Comparison of ENCODE assay signal across 8 cellular contexts in the genomic region with DNA sequence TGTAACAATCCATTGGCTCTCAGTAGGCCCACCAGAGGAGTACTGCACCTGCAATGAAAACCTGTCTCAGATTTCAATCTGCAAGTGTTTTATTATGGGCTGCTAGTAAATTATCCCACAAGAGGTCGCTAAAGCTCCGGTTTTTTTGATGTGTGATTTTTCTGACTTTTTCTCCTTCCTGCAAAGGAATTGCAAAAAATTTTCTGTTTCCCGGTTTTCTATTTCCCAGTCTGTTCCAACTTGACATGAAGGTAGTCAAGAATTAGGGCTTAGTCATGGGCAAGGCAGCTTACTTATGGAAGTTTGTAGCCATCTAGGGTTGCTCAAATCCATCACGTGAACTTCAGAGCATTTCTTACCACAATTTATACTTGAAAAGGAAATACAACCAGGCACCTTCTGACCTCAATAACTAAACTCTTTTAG. TPM values are rescaled to one million over a fixed set of nuclear protein-coding genes. Genes with fewer than 3 reads are reported as not detected.
DNase-seq lines count a peak whose midpoint lies in the region; ATAC-seq and TF ChIP-seq lines count a peak whose summit lies in the region.

No MANE protein-coding gene starts in this region.

- H3K27me3 ChIP-seq in left lung (no peaks in the 10 kb centered on the region), upper lobe of right lung (no peaks in the 10 kb centered on the region)

- POLR2A ChIA-PET in HEK293 (lab: Yijun Ruan, JAX), result no interaction called here
- POLR2A ChIA-PET in MCF 10A (lab: Yijun Ruan, JAX), result interaction anchor here (0.7 to 1.7 kb wide), 6 partner anchors 132 to 714 kb away, joined by 3 to 7 read pairs (median 4); a partner anchor contains a TSS

- H3K27ac Mint-ChIP-seq in MCF 10A (ENCODE audit: low read depth, unreplicated experiment), result no peak overlapping the region

- no peak overlapping the region for H3K4me3 ChIP-seq in HEK293 (ENCODE audit: low read depth, low read length)
- H3K4me3 ChIP-seq in left lung, result no peak overlapping the region
- no peak overlapping the region for H3K4me3 ChIP-seq in upper lobe of right lung

- H3K9me3 ChIP-seq in HEK293 (ENCODE audit: control insufficient read depth, insufficient read depth, low read depth, low read length) (no peaks in the 10 kb centered on the region), left lung (no peaks in the 10 kb centered on the region), upper lobe of right lung (no peaks in the 10 kb centered on the region)

- H3K4me1 Mint-ChIP-seq in MCF 10A (ENCODE audit: insufficient read depth, unreplicated experiment), result peaks cover 9% of the 10 kb centered on the region

- no peak overlapping the region for H3K4me3 Mint-ChIP-seq in MCF 10A (ENCODE audit: unreplicated experiment)

- intact Hi-C loops in MCF 10A (cut with micrococcal nuclease), result loop anchor here (1.0 to 5.0 kb wide), 6 partner anchors 29 to 690 kb away; a partner anchor contains a TSS
- intact Hi-C loops in left lung (cut with DNase I), result loop anchor here in 1 of 2 donors (10.0 kb wide), 1 partner anchor 689 kb away; no protein-coding TSS in a partner anchor
- intact Hi-C loops in upper lobe of right lung (cut with DNase I), result no loop called here

- TF ChIP-seq CTCF in HEK293 (tag by site-specific recombination; IDR thresholded peaks at IDR 0.05) (no peak), MCF 10A (IDR thresholded peaks at IDR 0.05; ENCODE audit: unreplicated experiment) (peak; percentile 49), left lung (IDR thresholded peaks at IDR 0.05) (peak; percentile 37 to 71), upper lobe of right lung (IDR thresholded peaks at IDR 0.05) (peak; percentile 70)

- no peaks in the 10 kb centered on the region for H3K4me1 ChIP-seq in HEK293 (ENCODE audit: control insufficient read depth, insufficient read depth, low read length)
- peaks cover 0 to 6% of the 10 kb centered on the region in 2 donors for H3K4me1 ChIP-seq in left lung
- peaks cover 8% of the 10 kb centered on the region for H3K4me1 ChIP-seq in upper lobe of right lung

- no peaks in the 10 kb centered on the region for H3K36me3 ChIP-seq in HEK293 (ENCODE audit: control insufficient read depth in 2 of 2, insufficient read depth in 1 of 2, low read length in 2 of 2)
- H3K36me3 ChIP-seq in left lung, result no peaks in the 10 kb centered on the region
- H3K36me3 ChIP-seq in upper lobe of right lung, result no peaks in the 10 kb centered on the region

- H3K27ac ChIP-seq in HEK293 (ENCODE audit: extremely low read depth, low read depth, low read length) (no peak overlapping the region), left lung (no peak overlapping the region), upper lobe of right lung (no peak overlapping the region)

- BruUV-seq in MCF 10A (replicated peaks; lab: Mats Ljungman, UMichigan), result no TSS peak

- ATAC-seq in left lung (peak; percentile 62), upper lobe of right lung (peak; percentile 33)

- no peaks in the 10 kb centered on the region for H3K36me3 Mint-ChIP-seq in MCF 10A (ENCODE audit: insufficient read depth, unreplicated experiment)

- peak; percentile 17 to 23 for DNase-seq in NCI-H187 (lab: John Stamatoyannopoulos, UW)
- DNase-seq in NCI-H187 treated with DMSO at 0.1 percent for 48 hours (lab: John Stamatoyannopoulos, UW), result no peak
- DNase-seq in NCI-H82 treated with DMSO at 0.1 percent for 48 hours (lab: John Stamatoyannopoulos, UW; ENCODE audit: unreplicated experiment), result peak; percentile 18
- peak; percentile 79 for DNase-seq in MCF 10A (ENCODE audit: unreplicated experiment)
- DNase-seq in left lung, result no peak
- DNase-seq in upper lobe of right lung, result no peak
- DNase-seq in activated CD4-positive, CD25-positive, alpha-beta regulatory T cell (lab: John Stamatoyannopoulos, UW), result no peak

- H3K27me3 Mint-ChIP-seq in MCF 10A (ENCODE audit: insufficient read depth, unreplicated experiment), result no peaks in the 10 kb centered on the region

- no peaks in the 10 kb centered on the region for H3K9me3 Mint-ChIP-seq in MCF 10A (ENCODE audit: unreplicated experiment)

- CTCF ChIA-PET in HEK293 (lab: Yijun Ruan, JAX) (interaction anchor here (0.5 to 9.9 kb wide), 50 partner anchors 8 to 1009 kb away, joined by 3 to 91 read pairs (median 4); a partner anchor contains a TSS), MCF 10A (lab: Yijun Ruan, JAX) (interaction anchor here (0.5 to 9.5 kb wide), 47 partner anchors 8 to 1273 kb away, joined by 3 to 143 read pairs (median 4); a partner anchor contains a TSS)

TF ChIP-seq in HEK293, 187 proteins besides CTCF, POLR2A, EP300 and RAD21:
- TF ChIP-seq BCL11B (tag by site-specific recombination; IDR thresholded peaks at IDR 0.05; ENCODE audit: low read depth) (no peak), EGR2 (tag by site-specific recombination; IDR thresholded peaks at IDR 0.05; ENCODE audit: low read depth) (no peak), ZNF354C (tag by site-specific recombination; IDR thresholded peaks at IDR 0.05; ENCODE audit: borderline replicate concordance, low read depth) (no peak), ZFP41 (tag by site-specific recombination; IDR thresholded peaks at IDR 0.05; ENCODE audit: borderline replicate concordance) (no peak), ZNF707 (tag by site-specific recombination; IDR thresholded peaks at IDR 0.05) (no peak), ZNF335 (tag by site-specific recombination; conservative IDR thresholded peaks at IDR 0.05) (no peak; the same call in 1 of the 2 replicates), ZFP69B (tag by site-specific recombination; IDR thresholded peaks at IDR 0.05) (no peak), ZNF366 (tag by site-specific recombination; conservative IDR thresholded peaks at IDR 0.05) (peak; percentile 25; the same call in 1 of the 2 replicates), ZNF654 (tag by site-specific recombination; IDR thresholded peaks at IDR 0.05; ENCODE audit: low read depth) (peak; percentile 94), ZSCAN30 (tag by site-specific recombination; IDR thresholded peaks at IDR 0.05) (0 out of 2 replicates have a peak, but pooled peaks have one; percentile 31)
- TF ChIP-seq, protein P1, sequence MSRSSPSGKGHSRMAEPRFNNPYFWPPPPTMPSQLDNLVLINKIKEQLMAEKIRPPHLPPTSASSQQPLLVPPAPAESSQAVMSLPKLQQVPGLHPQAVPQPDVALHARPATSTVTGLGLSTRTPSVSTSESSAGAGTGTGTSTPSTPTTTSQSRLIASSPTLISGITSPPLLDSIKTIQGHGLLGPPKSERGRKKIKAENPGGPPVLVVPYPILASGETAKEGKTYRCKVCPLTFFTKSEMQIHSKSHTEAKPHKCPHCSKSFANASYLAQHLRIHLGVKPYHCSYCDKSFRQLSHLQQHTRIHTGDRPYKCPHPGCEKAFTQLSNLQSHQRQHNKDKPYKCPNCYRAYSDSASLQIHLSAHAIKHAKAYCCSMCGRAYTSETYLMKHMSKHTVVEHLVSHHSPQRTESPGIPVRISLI (tag by site-specific recombination; IDR thresholded peaks at IDR 0.05), result peak; percentile 85
- TF ChIP-seq, protein P2, sequence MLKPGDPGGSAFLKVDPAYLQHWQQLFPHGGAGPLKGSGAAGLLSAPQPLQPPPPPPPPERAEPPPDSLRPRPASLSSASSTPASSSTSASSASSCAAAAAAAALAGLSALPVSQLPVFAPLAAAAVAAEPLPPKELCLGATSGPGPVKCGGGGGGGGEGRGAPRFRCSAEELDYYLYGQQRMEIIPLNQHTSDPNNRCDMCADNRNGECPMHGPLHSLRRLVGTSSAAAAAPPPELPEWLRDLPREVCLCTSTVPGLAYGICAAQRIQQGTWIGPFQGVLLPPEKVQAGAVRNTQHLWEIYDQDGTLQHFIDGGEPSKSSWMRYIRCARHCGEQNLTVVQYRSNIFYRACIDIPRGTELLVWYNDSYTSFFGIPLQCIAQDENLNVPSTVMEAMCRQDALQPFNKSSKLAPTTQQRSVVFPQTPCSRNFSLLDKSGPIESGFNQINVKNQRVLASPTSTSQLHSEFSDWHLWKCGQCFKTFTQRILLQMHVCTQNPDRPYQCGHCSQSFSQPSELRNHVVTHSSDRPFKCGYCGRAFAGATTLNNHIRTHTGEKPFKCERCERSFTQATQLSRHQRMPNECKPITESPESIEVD (tag by site-specific recombination; IDR thresholded peaks at IDR 0.05), result peak; percentile 39
- TF ChIP-seq, protein P3, sequence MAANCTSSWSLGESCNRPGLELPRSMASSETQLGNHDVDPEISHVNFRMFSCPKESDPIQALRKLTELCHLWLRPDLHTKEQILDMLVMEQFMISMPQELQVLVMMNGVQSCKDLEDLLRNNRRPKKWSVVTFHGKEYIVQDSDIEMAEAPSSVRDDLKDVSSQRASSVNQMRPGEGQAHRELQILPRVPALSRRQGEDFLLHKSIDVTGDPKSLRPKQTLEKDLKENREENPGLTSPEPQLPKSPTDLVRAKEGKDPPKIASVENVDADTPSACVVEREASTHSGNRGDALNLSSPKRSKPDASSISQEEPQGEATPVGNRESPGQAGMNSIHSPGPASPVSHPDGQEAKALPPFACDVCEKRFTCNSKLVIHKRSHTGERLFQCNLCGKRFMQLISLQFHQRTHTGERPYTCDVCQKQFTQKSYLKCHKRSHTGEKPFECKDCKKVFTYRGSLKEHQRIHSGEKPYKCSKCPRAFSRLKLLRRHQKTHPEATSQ (tag by site-specific recombination; IDR thresholded peaks at IDR 0.05), result no peak

RNA-seq across cellular contexts. Expression of a gene that starts 38.5 kb away (rescaled TPM):
- total RNA-seq in MCF 10A (2022), result 23.5 and 26.5 TPM in 2 replicates
- 10 to 100 TPM; 23.7 to 32.8 TPM for total RNA-seq in left lung
- total RNA-seq in upper lobe of right lung, result 33.4 TPM

Comparison
In these comparisons a context has a peak if more than half of its experiments do, and no peak if none do; other contexts are left out.
1. DNase-seq: peak in NCI-H187 (2 of 2), NCI-H82 treated with DMSO at 0.1 percent for 48 hours (single experiment) and MCF 10A (single experiment); none in NCI-H187 treated with DMSO at 0.1 percent for 48 hours (single experiment), left lung (0 of 2), upper lobe of right lung (single experiment) and activated CD4-positive, CD25-positive, alpha-beta regulatory T cell (0 of 4).